Comparison of ENCODE assay signal across 8 cellular contexts in genomic region chrX:135421537-135421931, GRCh38. TPM values are rescaled to one million over a fixed set of nuclear protein-coding genes. Genes with fewer than 3 reads are reported as not detected.
A peak's percentile ranks its signal among the peaks of the same experiment; 100 is the strongest.
DNase-seq lines count a peak whose midpoint lies in the region; ATAC-seq and TF ChIP-seq lines count a peak whose summit lies in the region.

No MANE protein-coding gene starts in this region.

- DNase-seq in BJ (ENCODE audit: low read depth) (peak; percentile 4), NCI-H774 (lab: John Stamatoyannopoulos, UW) (peak; percentile 95), middle frontal gyrus (ENCODE audit: extremely low spot score, low spot score) (peak; percentile 69)
- peak; percentile 52 to 65 (median 57) for DNase-seq in activated CD8-positive, alpha-beta memory T cell treated with anti-CD3 and anti-CD28 coated beads for 48 hours (ENCODE audit: low read depth in 2 of 3, low spot score in 2 of 3)
- DNase-seq in stimulated activated CD8-positive, alpha-beta memory T cell treated with anti-CD3 and anti-CD28 coated beads, Interleukin-15, amount 100 ng/mL, for 4 hours (ENCODE audit: low read depth in 2 of 2): peak; percentile 67 to 75

- TF ChIP-seq CTCF in BJ (IDR thresholded peaks at IDR 0.05; ENCODE audit: insufficient read depth, low read depth, low read length): no peak

- H3K9me3 ChIP-seq in endocrine pancreas (ENCODE audit: control insufficient read depth, low read length): no peaks in the 10 kb centered on the region

- peak; percentile 89 for ATAC-seq in GM19395 (IDR thresholded peaks at IDR 0.05; ENCODE audit: unreplicated experiment)
- peak; percentile 77 for ATAC-seq in HG03469 (IDR thresholded peaks at IDR 0.05; ENCODE audit: unreplicated experiment)

- H3K27me3 ChIP-seq in BJ (ENCODE audit: control insufficient read depth, insufficient read depth, low read length) (no peaks in the 10 kb centered on the region), endocrine pancreas (ENCODE audit: control insufficient read depth, insufficient read depth, low read length) (no peaks in the 10 kb centered on the region)

- H3K4me3 ChIP-seq in BJ (ENCODE audit: low read depth, low read length) (peak overlapping the region; percentile 31), endocrine pancreas (ENCODE audit: control insufficient read depth, insufficient read depth, low read length) (no peak overlapping the region)

- no peaks in the 10 kb centered on the region for H3K4me1 ChIP-seq in endocrine pancreas (ENCODE audit: control insufficient read depth, insufficient read depth, low read length)

- H3K36me3 ChIP-seq in BJ (ENCODE audit: control insufficient read depth, insufficient read depth, low read length) (no peaks in the 10 kb centered on the region), endocrine pancreas (ENCODE audit: control insufficient read depth, insufficient read depth, low read length) (no peaks in the 10 kb centered on the region)

- peak overlapping the region; percentile 2 for H3K9ac ChIP-seq in endocrine pancreas (ENCODE audit: control insufficient read depth, insufficient read depth, low read length)

- CTCF ChIA-PET in BJ (lab: Yijun Ruan, JAX): no interaction called here

- POLR2A ChIA-PET in BJ (lab: Charles Lee): no interaction called here

RNA-seq across cellular contexts. Expression of gene SMIM10L2A, which starts 0.2 kb away (rescaled TPM):
- 0.05 and 0.09 TPM in 2 replicates for polyA plus RNA-seq in BJ (2011; rRNA removed)
- polyA minus RNA-seq in BJ (2011; rRNA and poly(A)+ RNA removed): 0.10 and 0.14 TPM in 2 replicates

Comparison
In these comparisons a context has a peak if more than half of its experiments do, and no peak if none do; other contexts are left out.
1. DNase-seq: peak in every context shown above with its lines; median percentile 95 in NCI-H774; 71 in stimulated activated CD8-positive, alpha-beta memory T cell treated with anti-CD3 and anti-CD28 coated beads, Interleukin-15, amount 100 ng/mL, for 4 hours; 69 in middle frontal gyrus; 57 in activated CD8-positive, alpha-beta memory T cell treated with anti-CD3 and anti-CD28 coated beads for 48 hours; 4 in BJ.